ENCODE assay signal across 24 cellular contexts in genomic region chr2:62568074-62568473, GRCh38.
DNase-seq lines count a peak whose midpoint lies in the region; ATAC-seq and TF ChIP-seq lines count a peak whose summit lies in the region.
"Had no signal": no experiment of that assay in that cellular context is flagged by ENCODE, and none has a peak within 500 bp of the region (broad histone marks: within the 10 kb centered on the region; RNA-seq: fewer than 3 reads in every experiment).

No MANE protein-coding gene starts in this region.

- no peak overlapping the region for H3K4me3 Mint-ChIP-seq in Caco-2 (ENCODE audit: unreplicated experiment)
- H3K4me3 Mint-ChIP-seq: CD4-positive, alpha-beta T cell; GM23338 had no signal

- CTCF ChIA-PET in Caco-2 (lab: Charles Lee): no interaction called here

- ATAC-seq in SK-N-SH treated with all-trans-retinoic acid at 6 μM for 48 hours (peak; percentile 76), sciatic nerve (peak; percentile 80), HG02642 (IDR thresholded peaks at IDR 0.05; ENCODE audit: poor library complexity, unreplicated experiment) (no peak), HG03139 (IDR thresholded peaks at IDR 0.05; ENCODE audit: unreplicated experiment) (no peak)
- ATAC-seq: GM23338, Panc1 had no signal

- peaks cover 28% of the 10 kb centered on the region for H3K36me3 Mint-ChIP-seq in Caco-2 (ENCODE audit: insufficient read depth, unreplicated experiment)

- H3K4me1 ChIP-seq in Caco-2: peaks cover 76% of the 10 kb centered on the region
- H3K4me1 ChIP-seq: BLaER1, SJCRH30 had no signal

- DNase-seq in Caco-2: no peak
- peak; percentile 53 for DNase-seq in fibroblast of peridontal ligament (ENCODE audit: extremely low read depth)
- no peak for DNase-seq in sciatic nerve (ENCODE audit: low spot score)
- DNase-seq in ACHN: no peak
- no peak for DNase-seq in A172 (ENCODE audit: low spot score)
- DNase-seq: CD4-positive, alpha-beta T cell; COR-L47; DMS 273 treated with DMSO at 0.1 percent for 48 hours; DMS79 treated with DMSO at 0.1 percent for 48 hours; KG1; NCI-H1105; NCI-H146; NCI-H2029; NCI-H2227 treated with DMSO at 0.1 percent for 48 hours; NCI-H510A treated with DMSO at 0.1 percent for 48 hours; NCI-H748 treated with DMSO at 0.1 percent for 48 hours; SJCRH30 had no signal

- intact Hi-C loops in Caco-2 (cut with micrococcal nuclease; ENCODE audit: unreplicated experiment): no loop called here
- intact Hi-C loops in sciatic nerve (cut with DNase I): no loop called here

- BruUV-seq in Caco-2 (replicated peaks; lab: Mats Ljungman, UMichigan): no TSS peak

- no peaks in the 10 kb centered on the region for H3K9me3 Mint-ChIP-seq in Caco-2 (ENCODE audit: unreplicated experiment)
- H3K9me3 Mint-ChIP-seq: CD4-positive, alpha-beta T cell; GM23338 had no signal

- no peak overlapping the region for H3K4me3 ChIP-seq in Caco-2 (ENCODE audit: low read depth, low read length)
- H3K4me3 ChIP-seq: BLaER1, GM23338, HAP-1, SJCRH30 had no signal

- in situ Hi-C loops in ACHN (cut with HindIII; ENCODE audit: low pct_ligation_motif_present, low pct_unique_long_range_greater_than_20kb, low sequenced_read_pairs): no loop called here

- H3K9me3 ChIP-seq in Caco-2: no peaks in the 10 kb centered on the region
- H3K9me3 ChIP-seq: BLaER1, HAP-1, SJCRH30 had no signal

- peak overlapping the region; percentile 48 for H3K27ac Mint-ChIP-seq in Caco-2 (ENCODE audit: unreplicated experiment)
- H3K27ac Mint-ChIP-seq: CD4-positive, alpha-beta T cell; GM23338 had no signal

- no peaks in the 10 kb centered on the region for H3K27me3 ChIP-seq in Caco-2 (replicated peaks; ENCODE audit: control insufficient read depth, insufficient read depth, low read length)
- H3K27me3 ChIP-seq: BLaER1, SJCRH30 had no signal

- peaks cover 58% of the 10 kb centered on the region for H3K4me1 Mint-ChIP-seq in Caco-2 (ENCODE audit: low read depth, unreplicated experiment)

- H3K27me3 Mint-ChIP-seq in Caco-2 (ENCODE audit: insufficient read depth, unreplicated experiment): no peaks in the 10 kb centered on the region

- H3K36me3 ChIP-seq in Caco-2 (ENCODE audit: control insufficient read depth, insufficient read depth, low read length): no peaks in the 10 kb centered on the region
- H3K36me3 ChIP-seq: BLaER1, HAP-1, SJCRH30 had no signal

- POLR2A ChIA-PET in Caco-2 (lab: Charles Lee): no interaction called here

- TF ChIP-seq CTCF in Caco-2 (IDR thresholded peaks at IDR 0.05; ENCODE audit: insufficient read depth in 1 of 2, low read depth in 1 of 2, low read length in 1 of 2, severe bottlenecking in 1 of 2, unreplicated experiment in 1 of 2): no peak

TF ChIP-seq in SK-N-SH treated with all-trans-retinoic acid at 6 μM for 48 hours, 23 proteins besides CTCF, POLR2A, EP300 and RAD21:
- no peak for TF ChIP-seq ZNF70 (CRISPR knock-in tag; IDR thresholded peaks at IDR 0.05)
- TF ChIP-seq ARNTL (CRISPR knock-in tag; IDR thresholded peaks at IDR 0.05; ENCODE audit: borderline replicate concordance, low read depth): no peak
- TF ChIP-seq, protein P1, sequence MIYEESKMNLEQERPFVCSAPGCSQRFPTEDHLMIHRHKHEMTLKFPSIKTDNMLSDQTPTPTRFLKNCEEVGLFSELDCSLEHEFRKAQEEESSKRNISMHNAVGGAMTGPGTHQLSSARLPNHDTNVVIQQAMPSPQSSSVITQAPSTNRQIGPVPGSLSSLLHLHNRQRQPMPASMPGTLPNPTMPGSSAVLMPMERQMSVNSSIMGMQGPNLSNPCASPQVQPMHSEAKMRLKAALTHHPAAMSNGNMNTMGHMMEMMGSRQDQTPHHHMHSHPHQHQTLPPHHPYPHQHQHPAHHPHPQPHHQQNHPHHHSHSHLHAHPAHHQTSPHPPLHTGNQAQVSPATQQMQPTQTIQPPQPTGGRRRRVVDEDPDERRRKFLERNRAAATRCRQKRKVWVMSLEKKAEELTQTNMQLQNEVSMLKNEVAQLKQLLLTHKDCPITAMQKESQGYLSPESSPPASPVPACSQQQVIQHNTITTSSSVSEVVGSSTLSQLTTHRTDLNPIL (CRISPR knock-in tag; IDR thresholded peaks at IDR 0.05; ENCODE audit: low read depth): no peak

Comparison
In these comparisons a context has a peak if more than half of its experiments do, and no peak if none do; other contexts are left out.
1. ATAC-seq: peak in SK-N-SH treated with all-trans-retinoic acid at 6 μM for 48 hours (single experiment) and sciatic nerve (single experiment); none in HG02642 (single experiment) and HG03139 (single experiment).